13 cellular contexts compared by ENCODE assay signal in the genomic region with DNA sequence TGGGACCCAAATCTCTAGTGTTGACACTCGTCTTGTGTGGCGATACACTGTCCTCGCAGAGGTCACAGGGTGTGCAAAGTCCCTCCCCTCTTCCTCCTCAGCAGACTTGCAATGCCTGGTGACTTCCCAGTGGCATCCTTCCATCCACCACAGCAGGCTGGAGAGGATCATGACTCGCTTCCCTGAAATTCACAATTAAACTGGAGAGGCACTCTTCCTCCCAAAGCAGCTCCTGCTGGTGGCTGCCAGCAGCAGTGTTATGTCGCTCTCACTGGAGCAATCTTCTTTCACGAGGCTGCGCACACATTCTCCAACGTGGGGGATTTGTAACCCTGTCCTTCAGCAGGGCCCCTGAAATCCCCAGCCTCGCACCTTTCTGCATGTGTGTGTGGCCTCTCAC.
A peak's percentile ranks its signal among the peaks of the same experiment; 100 is the strongest.
DNase-seq lines count a peak whose midpoint lies in the region; ATAC-seq and TF ChIP-seq lines count a peak whose summit lies in the region.
"Had no signal": no experiment of that assay in that cellular context is flagged by ENCODE, and none has a peak within 500 bp of the region (broad histone marks: within the 10 kb centered on the region; RNA-seq: fewer than 3 reads in every experiment).

No MANE protein-coding gene starts in this region.

- no peaks in the 10 kb centered on the region for H3K79me2 ChIP-seq in neural progenitor cell (ENCODE audit: low read depth)

- no peak overlapping the region for H3K4me2 ChIP-seq in neural progenitor cell

- no peak overlapping the region for H2AFZ ChIP-seq in neural progenitor cell (replicated peaks)

- no peak for TF ChIP-seq POLR2A in NB4 (IDR thresholded peaks at IDR 0.05; ENCODE audit: extremely low read depth, insufficient read length)

- H3K4me3 ChIP-seq in NB4 (ENCODE audit: low read depth, low read length) (no peak overlapping the region), neural progenitor cell (no peak overlapping the region)
- H3K4me3 ChIP-seq: testis had no signal

- no peak overlapping the region for H3K27ac ChIP-seq in neural progenitor cell
- H3K27ac ChIP-seq: testis had no signal

- ATAC-seq in activated naive CD4-positive, alpha-beta T cell treated with anti-CD3 and anti-CD28 coated beads, Interleukin-2, amount 50 U/mL, for 72 hours: no peak

- no peaks in the 10 kb centered on the region for H3K4me1 ChIP-seq in neural progenitor cell

- peaks cover 5% of the 10 kb centered on the region for H3F3A ChIP-seq in neural progenitor cell (ENCODE audit: low read depth)

- TF ChIP-seq CTCF in NB4 (IDR thresholded peaks at IDR 0.05; ENCODE audit: low read depth, low read length) (no peak), neural progenitor cell (IDR thresholded peaks at IDR 0.05) (no peak)

- H3K9me3 ChIP-seq in neural progenitor cell (ENCODE audit: low read depth): no peaks in the 10 kb centered on the region
- H3K9me3 ChIP-seq: testis had no signal

- DNase-seq in EH (ENCODE audit: low read depth) (peak; percentile 71), NB4 (ENCODE audit: low read depth) (peak; percentile 14), dermis blood vessel endothelial cell (peak; percentile 32), neural progenitor cell (ENCODE audit: low spot score) (peak; percentile 54), SIG-M5 treated with dmso at 0.1 percent for 504 hours (lab: John Stamatoyannopoulos, UW; ENCODE audit: unreplicated experiment) (no peak), NCI-H1092 treated with DMSO at 0.1 percent for 48 hours (lab: John Stamatoyannopoulos, UW) (no peak)
- DNase-seq in stimulated activated CD4-positive, alpha-beta T cell treated with anti-CD3 and anti-CD28 coated beads, Interleukin-4, amount 100 ng/mL, for 1 hour: no peak
- DNase-seq in activated naive CD4-positive, alpha-beta T cell treated with anti-CD3 and anti-CD28 coated beads, Interleukin-2, amount 50 U/mL, for 72 hours (ENCODE audit: low spot score in 2 of 2): no peak
- DNase-seq: activated naive CD8-positive, alpha-beta T cell treated with anti-CD3 and anti-CD28 coated beads, Interleukin-2, amount 50 U/mL, for 24 hours; hippocampal formation; MM.1S; small intestine; testis had no signal

- no peaks in the 10 kb centered on the region for H3K36me3 ChIP-seq in neural progenitor cell

- no peak overlapping the region for H3K9ac ChIP-seq in neural progenitor cell

- peaks cover 26% of the 10 kb centered on the region for H3K4me1 Mint-ChIP-seq in neural progenitor cell
- H3K4me1 Mint-ChIP-seq: activated naive CD8-positive, alpha-beta T cell treated with anti-CD3 and anti-CD28 coated beads, Interleukin-2, amount 50 U/mL, for 24 hours had no signal

- no peaks in the 10 kb centered on the region for H4K20me1 ChIP-seq in neural progenitor cell (ENCODE audit: low read depth)

- no peak overlapping the region for H3K27ac Mint-ChIP-seq in neural progenitor cell
- H3K27ac Mint-ChIP-seq in activated naive CD4-positive, alpha-beta T cell treated with anti-CD3 and anti-CD28 coated beads, Interleukin-2, amount 50 U/mL, for 72 hours: no peak overlapping the region
- H3K27ac Mint-ChIP-seq: activated naive CD8-positive, alpha-beta T cell treated with anti-CD3 and anti-CD28 coated beads, Interleukin-2, amount 50 U/mL, for 24 hours had no signal

- H3K9me3 Mint-ChIP-seq in neural progenitor cell: no peaks in the 10 kb centered on the region
- no peaks in the 10 kb centered on the region for H3K9me3 Mint-ChIP-seq in activated naive CD4-positive, alpha-beta T cell treated with anti-CD3 and anti-CD28 coated beads, Interleukin-2, amount 50 U/mL, for 72 hours
- H3K9me3 Mint-ChIP-seq: activated naive CD8-positive, alpha-beta T cell treated with anti-CD3 and anti-CD28 coated beads, Interleukin-2, amount 50 U/mL, for 24 hours had no signal

- H3K4me3 Mint-ChIP-seq in neural progenitor cell: no peak overlapping the region
- H3K4me3 Mint-ChIP-seq: activated naive CD8-positive, alpha-beta T cell treated with anti-CD3 and anti-CD28 coated beads, Interleukin-2, amount 50 U/mL, for 24 hours had no signal

- no peaks in the 10 kb centered on the region for H3K27me3 ChIP-seq in neural progenitor cell
- H3K27me3 ChIP-seq: testis had no signal

- H3K36me3 Mint-ChIP-seq in neural progenitor cell: no peaks in the 10 kb centered on the region
- no peaks in the 10 kb centered on the region for H3K36me3 Mint-ChIP-seq in activated naive CD4-positive, alpha-beta T cell treated with anti-CD3 and anti-CD28 coated beads, Interleukin-2, amount 50 U/mL, for 72 hours

- peaks cover 8% of the 10 kb centered on the region for H3K27me3 Mint-ChIP-seq in neural progenitor cell (ENCODE audit: insufficient read depth, low read depth)

Comparison
In these comparisons a context has a peak if more than half of its experiments do, and no peak if none do; other contexts are left out.
1. DNase-seq: peak in EH (single experiment), NB4 (single experiment), dermis blood vessel endothelial cell (single experiment) and neural progenitor cell (single experiment); none in SIG-M5 treated with dmso at 0.1 percent for 504 hours (single experiment), NCI-H1092 treated with DMSO at 0.1 percent for 48 hours (single experiment), stimulated activated CD4-positive, alpha-beta T cell treated with anti-CD3 and anti-CD28 coated beads, Interleukin-4, amount 100 ng/mL, for 1 hour (single experiment) and activated naive CD4-positive, alpha-beta T cell treated with anti-CD3 and anti-CD28 coated beads, Interleukin-2, amount 50 U/mL, for 72 hours (0 of 2).